In genomic region chr16:51550785-51551184, GRCh38 we compare ENCODE assay signal across 24 cellular contexts.
"Had no signal": no experiment of that assay in that cellular context is flagged by ENCODE, and none has a peak within 500 bp of the region (broad histone marks: within the 10 kb centered on the region; RNA-seq: fewer than 3 reads in every experiment).

No MANE protein-coding gene starts in this region.

- H3K27me3 ChIP-seq: foreskin keratinocyte, neutrophil, ovary, right atrium auricular region, spleen, vagina had no signal

- H3K9me3 ChIP-seq: left ventricle myocardium inferior, neutrophil, ovary, psoas muscle, thoracic aorta, vagina had no signal

- H3K36me3 ChIP-seq: left ventricle myocardium inferior, neutrophil, ovary, right atrium auricular region, spleen, thoracic aorta, vagina had no signal

- DNase-seq: activated CD4-positive, alpha-beta T cell treated with anti-CD3 and anti-CD28 coated beads, Interleukin-2, amount 10 ng/mL, durations not matched to agents 24 days and 14 days; activated CD8-positive, alpha-beta memory T cell treated with anti-CD3 and anti-CD28 coated beads, Interleukin-2, amount 10 ng/mL, durations not matched to agents 7 days and 5 days; activated CD8-positive, alpha-beta T cell treated with anti-CD3 and anti-CD28 coated beads for 36 hours; activated effector memory CD4-positive, alpha-beta T cell treated with anti-CD3 and anti-CD28 coated beads, Interleukin-2, amount 50 U/mL, for 16 hours; activated naive CD4-positive, alpha-beta T cell treated with anti-CD3 and anti-CD28 coated beads, Interleukin-2, amount 10 ng/mL, durations not matched to agents 7 days and 5 days; activated T-cell treated with anti-CD3 and anti-CD28 coated beads for 4 hours; amygdala; effector CD4-positive, alpha-beta T cell; erythroblast; foreskin keratinocyte; left ventricle myocardium inferior; ovary; psoas muscle; spleen; stimulated activated CD4-positive, alpha-beta T cell treated with anti-CD3 and anti-CD28 coated beads, Interleukin-4, amount 100 ng/mL, for 1 hour; stimulated activated naive CD4-positive, alpha-beta T cell treated with Interleukin-2 at 50 U/mL for 16 hours had no signal

- H3K4me1 ChIP-seq: left ventricle myocardium inferior, psoas muscle, right atrium auricular region, spleen, vagina had no signal

- ATAC-seq: activated CD4-positive, CD25-positive, alpha-beta regulatory T cell treated with anti-CD3 and anti-CD28 coated beads, Interleukin-2, amount 50 U/mL, for 24 hours; activated CD8-positive, alpha-beta memory T cell treated with anti-CD3 and anti-CD28 coated beads, Interleukin-2, amount 10 ng/mL, durations not matched to agents 7 days and 5 days; activated CD8-positive, alpha-beta T cell treated with anti-CD3 and anti-CD28 coated beads for 36 hours; foreskin keratinocyte; natural killer cell treated with Interleukin-12 subunit alpha and Interleukin-12 subunit beta and Interleukin-15 and Interleukin-18, amount 100 ng/mL, for 72 hours; psoas muscle had no signal

- H3K4me3 ChIP-seq: left ventricle myocardium inferior, ovary, psoas muscle, right atrium auricular region, spleen, thoracic aorta, vagina had no signal

- H3K27ac ChIP-seq: foreskin keratinocyte, left ventricle myocardium inferior, neutrophil, ovary, psoas muscle, right atrium auricular region, spleen, thoracic aorta, vagina, VCaP had no signal

- FAIRE-seq: endometrium had no signal
